ENCODE assay signal across 7 cellular contexts in genomic region chr14:89425931-89426330, GRCh38. TPM values are rescaled to one million over a fixed set of nuclear protein-coding genes. Genes with fewer than 3 reads are reported as not detected.
A peak's percentile ranks its signal among the peaks of the same experiment; 100 is the strongest.
DNase-seq lines count a peak whose midpoint lies in the region; ATAC-seq and TF ChIP-seq lines count a peak whose summit lies in the region.

No MANE protein-coding gene starts in this region.

- TF ChIP-seq CTCF in nephron (IDR thresholded peaks at IDR 0.05; ENCODE audit: unreplicated experiment in 3 of 3) (no peak), omental fat pad (IDR thresholded peaks at IDR 0.05) (no peak)
- no peak for TF ChIP-seq CTCF in CD4-positive, alpha-beta T cell (IDR thresholded peaks at IDR 0.05)

- H3K27ac Mint-ChIP-seq in activated naive CD8-positive, alpha-beta T cell treated with anti-CD3 and anti-CD28 coated beads for 36 hours: peak overlapping the region; percentile 98
- peak overlapping the region in 2 of 3 experiments; percentile 38 to 63 for H3K27ac Mint-ChIP-seq in nephron
- no peak overlapping the region for H3K27ac Mint-ChIP-seq in CD4-positive, alpha-beta T cell

- no peaks in the 10 kb centered on the region for H3K27me3 Mint-ChIP-seq in activated naive CD8-positive, alpha-beta T cell treated with anti-CD3 and anti-CD28 coated beads for 36 hours
- H3K27me3 Mint-ChIP-seq in nephron (ENCODE audit: low read depth): peaks cover 6% of the 10 kb centered on the region
- H3K27me3 Mint-ChIP-seq in CD4-positive, alpha-beta T cell: no peaks in the 10 kb centered on the region

- peaks cover 7% of the 10 kb centered on the region for H3K36me3 Mint-ChIP-seq in activated naive CD8-positive, alpha-beta T cell treated with anti-CD3 and anti-CD28 coated beads for 36 hours
- no peaks in the 10 kb centered on the region for H3K36me3 Mint-ChIP-seq in nephron (ENCODE audit: low read depth)
- peaks cover 3% of the 10 kb centered on the region for H3K36me3 Mint-ChIP-seq in CD4-positive, alpha-beta T cell (ENCODE audit: low read depth)

- no peak overlapping the region for H3K4me3 Mint-ChIP-seq in activated naive CD8-positive, alpha-beta T cell treated with anti-CD3 and anti-CD28 coated beads for 36 hours
- no peak overlapping the region for H3K4me3 Mint-ChIP-seq in nephron
- H3K4me3 Mint-ChIP-seq in CD4-positive, alpha-beta T cell: no peak overlapping the region

- intact Hi-C loops in CD4-positive, alpha-beta T cell (cut with DNase I, micrococcal nuclease): no loop called here

- H3K4me1 Mint-ChIP-seq in activated naive CD8-positive, alpha-beta T cell treated with anti-CD3 and anti-CD28 coated beads for 36 hours: peaks cover 72% of the 10 kb centered on the region
- H3K4me1 Mint-ChIP-seq in nephron: peaks cover 69% of the 10 kb centered on the region
- peaks cover 66% of the 10 kb centered on the region for H3K4me1 Mint-ChIP-seq in CD4-positive, alpha-beta T cell (ENCODE audit: low read depth)

- H3K9me3 ChIP-seq in CD4-positive, alpha-beta T cell (ENCODE audit: control insufficient read depth, low read length): no peaks in the 10 kb centered on the region

- POLR2A ChIA-PET in CD4-positive, alpha-beta T cell (lab: Charles Lee): no interaction called here

- no peaks in the 10 kb centered on the region for H3K27me3 ChIP-seq in CD4-positive, alpha-beta T cell (ENCODE audit: control insufficient read depth, insufficient read depth, low read length)

- DNase-seq in activated naive CD8-positive, alpha-beta T cell treated with anti-CD3 and anti-CD28 coated beads for 36 hours: peak; percentile 40
- DNase-seq in NCI-H187 (lab: John Stamatoyannopoulos, UW) (no peak), omental fat pad (ENCODE audit: low spot score) (no peak)
- no peak for DNase-seq in CD4-positive, alpha-beta T cell

- peak; percentile 21 for ATAC-seq in GM18520 (IDR thresholded peaks at IDR 0.05; ENCODE audit: unreplicated experiment)
- peak; percentile 17 for ATAC-seq in HG02938 (IDR thresholded peaks at IDR 0.05; ENCODE audit: unreplicated experiment)
- ATAC-seq in CD4-positive, alpha-beta T cell (ENCODE audit: poor library complexity): no peak
- ATAC-seq in omental fat pad (ENCODE audit: low FRiP score): no peak

- H3K27ac ChIP-seq in CD4-positive, alpha-beta T cell (ENCODE audit: low read depth, low read length): no peak overlapping the region

- no peaks in the 10 kb centered on the region for H3K9me3 Mint-ChIP-seq in activated naive CD8-positive, alpha-beta T cell treated with anti-CD3 and anti-CD28 coated beads for 36 hours
- H3K9me3 Mint-ChIP-seq in nephron: peaks cover 3% of the 10 kb centered on the region
- no peaks in the 10 kb centered on the region for H3K9me3 Mint-ChIP-seq in CD4-positive, alpha-beta T cell

- CTCF ChIA-PET in CD4-positive, alpha-beta T cell (lab: Charles Lee): no interaction called here

RNA-seq across cellular contexts. Expression of gene FOXN3, which starts 8.9 kb away (rescaled TPM):
- total RNA-seq in activated naive CD8-positive, alpha-beta T cell treated with anti-CD3 and anti-CD28 coated beads for 36 hours: 10 to 100 TPM; 80.1 to 82.4 TPM
- total RNA-seq in CD4-positive, alpha-beta T cell: 100 to 1,000 TPM; 124 to 127 TPM
- 100 to 1,000 TPM in 3 of 4 donors, 10 to 100 TPM in 1; 91.7 to 207 (median 125) TPM for total RNA-seq in omental fat pad

Comparison
In these comparisons a context has a peak if more than half of its experiments do, and no peak if none do; other contexts are left out.
1. ATAC-seq: peak in GM18520 (single experiment) and HG02938 (single experiment); none in CD4-positive, alpha-beta T cell (single experiment) and omental fat pad (single experiment).